ENCODE assay signal across 19 cellular contexts in the genomic region with DNA sequence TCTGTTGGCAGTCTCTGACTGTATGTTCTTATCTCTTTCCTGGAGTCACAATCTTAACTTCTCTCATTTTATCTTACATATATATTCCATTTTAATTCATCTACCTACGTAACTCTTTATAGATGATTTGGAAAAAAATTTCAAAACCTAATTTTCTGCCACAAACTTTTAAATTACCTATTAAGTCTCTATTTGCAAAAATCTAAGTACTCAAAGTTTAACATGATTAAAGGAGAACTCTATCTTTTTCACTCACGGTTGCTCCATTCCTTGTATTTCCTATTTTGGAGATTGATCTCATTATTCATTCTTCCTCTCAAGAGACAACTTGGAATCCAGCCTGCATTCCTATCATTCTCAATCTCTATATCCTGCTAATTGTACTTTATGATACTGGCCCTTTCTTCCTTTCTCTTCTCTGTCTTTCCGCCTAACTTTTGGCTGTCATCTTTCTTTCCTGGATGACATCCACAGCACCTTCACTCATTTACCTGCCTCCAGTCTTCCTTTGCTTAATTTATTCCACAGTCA.
DNase-seq lines count a peak whose midpoint lies in the region; ATAC-seq, FAIRE-seq and TF ChIP-seq lines count a peak whose summit lies in the region.
"Had no signal": no experiment of that assay in that cellular context is flagged by ENCODE, and none has a peak within 500 bp of the region (broad histone marks: within the 10 kb centered on the region; RNA-seq: fewer than 3 reads in every experiment).

No MANE protein-coding gene starts in this region.

- H3K36me3 Mint-ChIP-seq in H9 (ENCODE audit: insufficient read depth in 1 of 3, low read depth in 3 of 3) = no peaks in the 10 kb centered on the region
- H3K36me3 Mint-ChIP-seq: activated CD8-positive, alpha-beta memory T cell treated with anti-CD3 and anti-CD28 coated beads, Interleukin-2, amount 10 ng/mL, durations not matched to agents 7 days and 5 days; activated naive CD4-positive, alpha-beta T cell treated with anti-CD3 and anti-CD28 coated beads, Interleukin-2, amount 10 ng/mL, durations not matched to agents 7 days and 5 days; naive B cell had no signal

- H3K36me3 ChIP-seq in PC-3 (ENCODE audit: low read depth, low read length) = no peaks in the 10 kb centered on the region

- ATAC-seq in PC-3 = peak; percentile 37; the same call in 1 of the 2 replicates
- ATAC-seq in HG02610 (IDR thresholded peaks at IDR 0.05; ENCODE audit: unreplicated experiment) = no peak
- ATAC-seq: activated CD8-positive, alpha-beta memory T cell treated with anti-CD3 and anti-CD28 coated beads, Interleukin-2, amount 10 ng/mL, durations not matched to agents 7 days and 5 days; HepG2 had no signal

- H4K8ac ChIP-seq in H9 (replicated peaks; ENCODE audit: insufficient read length, low read depth, low read length) = no peak overlapping the region

- H3K4me1 ChIP-seq in PC-3 (ENCODE audit: insufficient read depth, low read length) = peaks cover 9% of the 10 kb centered on the region
- no peaks in the 10 kb centered on the region for H3K4me1 ChIP-seq in H9 (ENCODE audit: insufficient read depth, low read length)

- no TSS peak for BruUV-seq in PC-3 (replicated peaks; lab: Mats Ljungman, UMichigan)

- H3K4me3 ChIP-seq in PC-3 (ENCODE audit: low read length) = no peak overlapping the region
- no peak overlapping the region for H3K4me3 ChIP-seq in choroid plexus epithelial cell (ENCODE audit: low read depth, low read length)

- H3K9ac ChIP-seq in PC-3 (ENCODE audit: low read length) (no peak overlapping the region), H9 (ENCODE audit: extremely low read depth, insufficient read length, low read length) (no peak overlapping the region)

- TF ChIP-seq CTCF in PC-3 (conservative IDR thresholded peaks at IDR 0.05; ENCODE audit: low read depth, low read length) = no peak
- TF ChIP-seq CTCF in choroid plexus epithelial cell (conservative IDR thresholded peaks at IDR 0.05; ENCODE audit: low read depth, low read length) = no peak
- no peak for TF ChIP-seq CTCF in H9 (conservative IDR thresholded peaks at IDR 0.05)

- H3K79me2 ChIP-seq in PC-3 (ENCODE audit: low read length) = no peaks in the 10 kb centered on the region
- H3K79me2 ChIP-seq in H9 (ENCODE audit: insufficient read depth, low read length) = no peaks in the 10 kb centered on the region

- no peak overlapping the region for H3K4ac ChIP-seq in H9 (ENCODE audit: low read depth, low read length)

- H3T11ph ChIP-seq in H9 (ENCODE audit: low read length) = no peak overlapping the region

- no peak overlapping the region for H3K27ac Mint-ChIP-seq in H9
- H3K27ac Mint-ChIP-seq: activated CD8-positive, alpha-beta memory T cell treated with anti-CD3 and anti-CD28 coated beads, Interleukin-2, amount 10 ng/mL, durations not matched to agents 7 days and 5 days; activated naive CD4-positive, alpha-beta T cell treated with anti-CD3 and anti-CD28 coated beads, Interleukin-2, amount 10 ng/mL, durations not matched to agents 7 days and 5 days; naive B cell had no signal

- H3K23me2 ChIP-seq in H9 (ENCODE audit: insufficient read length, low read depth, low read length, poor library complexity, severe bottlenecking) = no peaks in the 10 kb centered on the region

- H2BK20ac ChIP-seq in H9 (ENCODE audit: low read depth, low read length, poor library complexity, severe bottlenecking) = no peak overlapping the region

- no peak overlapping the region for H4K5ac ChIP-seq in H9 (ENCODE audit: insufficient read length, low read depth, low read length)

- no peaks in the 10 kb centered on the region for H3K79me1 ChIP-seq in H9 (ENCODE audit: insufficient read depth, low read depth, low read length, poor library complexity, severe bottlenecking)

- 100% methylated on average over 1 of the region's 3 CpGs for WGBS in H9 (ENCODE audit: extremely low coverage, insufficient read length, low lambda C conversion rate)

- no peaks in the 10 kb centered on the region for H3K9me3 Mint-ChIP-seq in H9
- H3K9me3 Mint-ChIP-seq: activated naive CD4-positive, alpha-beta T cell treated with anti-CD3 and anti-CD28 coated beads, Interleukin-2, amount 10 ng/mL, durations not matched to agents 7 days and 5 days; naive B cell had no signal

- H3K56ac ChIP-seq in H9 (ENCODE audit: insufficient read length, low read depth, low read length) = no peak overlapping the region

- H3K27me3 ChIP-seq in PC-3 (ENCODE audit: low read length) (no peaks in the 10 kb centered on the region), H9 (ENCODE audit: insufficient read depth, low read length) (no peaks in the 10 kb centered on the region)

- no peak overlapping the region for H3K4me3 Mint-ChIP-seq in H9
- H3K4me3 Mint-ChIP-seq: activated CD8-positive, alpha-beta memory T cell treated with anti-CD3 and anti-CD28 coated beads, Interleukin-2, amount 10 ng/mL, durations not matched to agents 7 days and 5 days; activated naive CD4-positive, alpha-beta T cell treated with anti-CD3 and anti-CD28 coated beads, Interleukin-2, amount 10 ng/mL, durations not matched to agents 7 days and 5 days; naive B cell had no signal

- no peak overlapping the region for H3K4me2 ChIP-seq in PC-3 (ENCODE audit: low read length)
- H3K4me2 ChIP-seq in H9 (ENCODE audit: insufficient read depth, insufficient read length, low read length) = no peak overlapping the region

- H4K91ac ChIP-seq in H9 (ENCODE audit: insufficient read length, low read depth, low read length) = no peak overlapping the region

- no peak overlapping the region for H2BK5ac ChIP-seq in H9 (ENCODE audit: insufficient read length, low read length)

- H3K9me3 ChIP-seq in PC-3 (ENCODE audit: low read length) (no peaks in the 10 kb centered on the region), H9 (ENCODE audit: control insufficient read depth, low read depth, low read length) (no peaks in the 10 kb centered on the region)

- CTCF ChIA-PET in PC-3 (lab: Charles Lee) = no interaction called here

- H2BK15ac ChIP-seq in H9 (ENCODE audit: low read depth, low read length) = no peak overlapping the region

- no peaks in the 10 kb centered on the region for H3K9me2 ChIP-seq in PC-3 (replicated peaks; ENCODE audit: low read length)

- H3K4me1 Mint-ChIP-seq in H9 = peaks cover 13 to 15% of the 10 kb centered on the region in 2 experiments
- H3K4me1 Mint-ChIP-seq: activated CD8-positive, alpha-beta memory T cell treated with anti-CD3 and anti-CD28 coated beads, Interleukin-2, amount 10 ng/mL, durations not matched to agents 7 days and 5 days; activated naive CD4-positive, alpha-beta T cell treated with anti-CD3 and anti-CD28 coated beads, Interleukin-2, amount 10 ng/mL, durations not matched to agents 7 days and 5 days; naive B cell had no signal

- H4K20me1 ChIP-seq in PC-3 (ENCODE audit: low read length) (no peaks in the 10 kb centered on the region), H9 (ENCODE audit: control insufficient read depth, insufficient read depth, insufficient read length) (no peaks in the 10 kb centered on the region)

- no peaks in the 10 kb centered on the region for H3K27me3 Mint-ChIP-seq in H9 (ENCODE audit: low read depth)
- H3K27me3 Mint-ChIP-seq: activated CD8-positive, alpha-beta memory T cell treated with anti-CD3 and anti-CD28 coated beads, Interleukin-2, amount 10 ng/mL, durations not matched to agents 7 days and 5 days; activated naive CD4-positive, alpha-beta T cell treated with anti-CD3 and anti-CD28 coated beads, Interleukin-2, amount 10 ng/mL, durations not matched to agents 7 days and 5 days; naive B cell had no signal

- H2AFZ ChIP-seq in PC-3 (ENCODE audit: low read length) (0 out of 2 replicates have a peak overlapping the region, but pooled peaks have one; percentile 5), H9 (ENCODE audit: low read length) (no peak overlapping the region)

- no peak overlapping the region for H2BK120ac ChIP-seq in H9 (ENCODE audit: low read depth, low read length, poor library complexity, severe bottlenecking)

- no peak for FAIRE-seq in HTR-8/SVneo (lab: Jason Lieb, UNC)
- FAIRE-seq: colon, HepG2 had no signal

- H3K14ac ChIP-seq in H9 (ENCODE audit: insufficient read depth, low read length) = no peak overlapping the region

- H2BK12ac ChIP-seq in H9 (ENCODE audit: insufficient read length, low read depth, low read length) = no peak overlapping the region

- POLR2A ChIA-PET in PC-3 (lab: Charles Lee; ENCODE audit: unreplicated experiment) = no interaction called here

- no peaks in the 10 kb centered on the region for H3F3A ChIP-seq in PC-3 (ENCODE audit: low read length, unreplicated experiment)

- DNase-seq in COLO829 (ENCODE audit: low spot score) = peak; percentile 16
- DNase-seq in PC-3 = peak; percentile 48
- peak; percentile 86 for DNase-seq in choroid plexus epithelial cell (ENCODE audit: low read depth)
- DNase-seq in lung microvascular endothelial cell (ENCODE audit: low read depth in 2 of 2) = peak; percentile 53 to 70
- DNase-seq in NCI-H748 treated with DMSO at 0.1 percent for 48 hours (lab: John Stamatoyannopoulos, UW) = no peak
- DNase-seq in H9 = no peak
- DNase-seq in HTR-8/SVneo (ENCODE audit: insufficient read length, low spot score) = no peak
- DNase-seq: activated CD8-positive, alpha-beta memory T cell treated with anti-CD3 and anti-CD28 coated beads, Interleukin-2, amount 10 ng/mL, durations not matched to agents 7 days and 5 days; activated naive CD4-positive, alpha-beta T cell treated with anti-CD3 and anti-CD28 coated beads, Interleukin-2, amount 10 ng/mL, durations not matched to agents 7 days and 5 days; DND-41; naive B cell; NCI-H1417 treated with DMSO at 0.1 percent for 48 hours; NCI-H69; SIG-M5; stimulated activated naive CD4-positive, alpha-beta T cell had no signal

- intact Hi-C loops in PC-3 (cut with micrococcal nuclease) = loop anchor here (10.0 kb wide), 1 partner anchor 469 kb away; no protein-coding TSS in a partner anchor

- H3K27ac ChIP-seq in PC-3 (ENCODE audit: low read length) (no peak overlapping the region), H9 (ENCODE audit: insufficient read length, low read depth, low read length) (no peak overlapping the region)
- H3K27ac ChIP-seq: VCaP had no signal

- no peak overlapping the region for H3K23ac ChIP-seq in H9 (ENCODE audit: insufficient read length, low read depth, low read length)

- no peak overlapping the region for H2AK5ac ChIP-seq in H9 (ENCODE audit: insufficient read length, low read length)

- no peak overlapping the region for H3K18ac ChIP-seq in H9 (ENCODE audit: insufficient read length, low read depth, low read length)

Comparison
In these comparisons a context has a peak if more than half of its experiments do, and no peak if none do; other contexts are left out.
1. DNase-seq: peak in COLO829 (single experiment), PC-3 (single experiment), choroid plexus epithelial cell (single experiment) and lung microvascular endothelial cell (2 of 2); none in NCI-H748 treated with DMSO at 0.1 percent for 48 hours (single experiment), H9 (single experiment) and HTR-8/SVneo (single experiment).